In the genomic region with DNA sequence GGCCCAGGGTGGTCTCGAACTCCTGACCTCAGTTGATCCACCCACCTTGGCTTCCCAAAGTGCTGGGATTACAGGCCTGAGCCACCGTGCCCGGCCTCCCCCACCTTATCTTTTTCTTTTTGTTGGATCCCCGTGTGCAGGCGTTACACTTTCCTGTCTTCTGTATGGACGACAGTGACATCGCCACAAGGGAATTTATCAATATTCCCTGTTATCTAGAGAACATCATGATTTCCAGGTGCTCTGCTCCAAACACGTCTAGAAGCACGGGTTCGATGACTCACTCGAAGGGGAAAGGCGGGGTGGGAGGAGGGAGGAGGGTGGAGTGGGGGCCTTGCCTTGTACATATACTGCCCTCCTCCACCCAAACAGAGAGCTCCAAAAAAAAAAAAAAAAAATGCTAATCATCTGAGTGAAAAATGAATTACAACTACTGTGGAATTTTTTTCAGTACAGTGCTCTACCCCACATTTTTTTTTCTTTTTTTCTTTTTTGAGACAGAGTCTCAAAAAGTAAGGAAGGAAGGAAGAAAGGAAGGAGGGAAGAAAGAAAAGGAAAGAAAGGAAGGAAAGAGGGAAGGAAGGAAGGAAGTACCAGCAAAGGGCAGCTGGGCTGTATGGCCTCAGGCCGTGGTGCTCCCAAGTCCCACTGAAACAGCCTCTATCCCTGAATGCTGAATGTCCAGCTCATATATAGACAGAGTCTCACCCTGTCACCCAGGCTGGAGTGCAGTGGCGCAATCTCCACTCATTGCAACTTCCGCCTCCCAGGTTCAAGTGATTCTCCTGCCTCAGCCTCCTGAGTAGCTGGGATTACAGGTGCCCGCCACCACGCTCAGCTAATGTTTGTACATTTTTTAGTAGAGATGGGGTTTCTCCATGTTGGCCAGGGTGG, we compare ENCODE assay signal across 1 cellular context.
A peak's percentile ranks its signal among the peaks of the same experiment; 100 is the strongest.
TF ChIP-seq lines count a peak whose summit lies in the region.

No MANE protein-coding gene starts in this region.

TF ChIP-seq in HCT116, 20 proteins besides CTCF, POLR2A, EP300 and RAD21 (continued from another document):
- TF ChIP-seq, protein P1, sequence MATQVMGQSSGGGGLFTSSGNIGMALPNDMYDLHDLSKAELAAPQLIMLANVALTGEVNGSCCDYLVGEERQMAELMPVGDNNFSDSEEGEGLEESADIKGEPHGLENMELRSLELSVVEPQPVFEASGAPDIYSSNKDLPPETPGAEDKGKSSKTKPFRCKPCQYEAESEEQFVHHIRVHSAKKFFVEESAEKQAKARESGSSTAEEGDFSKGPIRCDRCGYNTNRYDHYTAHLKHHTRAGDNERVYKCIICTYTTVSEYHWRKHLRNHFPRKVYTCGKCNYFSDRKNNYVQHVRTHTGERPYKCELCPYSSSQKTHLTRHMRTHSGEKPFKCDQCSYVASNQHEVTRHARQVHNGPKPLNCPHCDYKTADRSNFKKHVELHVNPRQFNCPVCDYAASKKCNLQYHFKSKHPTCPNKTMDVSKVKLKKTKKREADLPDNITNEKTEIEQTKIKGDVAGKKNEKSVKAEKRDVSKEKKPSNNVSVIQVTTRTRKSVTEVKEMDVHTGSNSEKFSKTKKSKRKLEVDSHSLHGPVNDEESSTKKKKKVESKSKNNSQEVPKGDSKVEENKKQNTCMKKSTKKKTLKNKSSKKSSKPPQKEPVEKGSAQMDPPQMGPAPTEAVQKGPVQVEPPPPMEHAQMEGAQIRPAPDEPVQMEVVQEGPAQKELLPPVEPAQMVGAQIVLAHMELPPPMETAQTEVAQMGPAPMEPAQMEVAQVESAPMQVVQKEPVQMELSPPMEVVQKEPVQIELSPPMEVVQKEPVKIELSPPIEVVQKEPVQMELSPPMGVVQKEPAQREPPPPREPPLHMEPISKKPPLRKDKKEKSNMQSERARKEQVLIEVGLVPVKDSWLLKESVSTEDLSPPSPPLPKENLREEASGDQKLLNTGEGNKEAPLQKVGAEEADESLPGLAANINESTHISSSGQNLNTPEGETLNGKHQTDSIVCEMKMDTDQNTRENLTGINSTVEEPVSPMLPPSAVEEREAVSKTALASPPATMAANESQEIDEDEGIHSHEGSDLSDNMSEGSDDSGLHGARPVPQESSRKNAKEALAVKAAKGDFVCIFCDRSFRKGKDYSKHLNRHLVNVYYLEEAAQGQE (IDR thresholded peaks at IDR 0.05; ENCODE audit: low read depth) = no peak
- TF ChIP-seq EGR1 (IDR thresholded peaks at IDR 0.05; ENCODE audit: low read depth) (no peak), CBX3 (IDR thresholded peaks at IDR 0.05; ENCODE audit: low read depth) (no peak), ZNF274 (IDR thresholded peaks at IDR 0.05; ENCODE audit: low read depth, low read length) (no peak), JUND (IDR thresholded peaks at IDR 0.05) (peak; percentile 81), FOSL1 (IDR thresholded peaks at IDR 0.05; ENCODE audit: low read depth) (peak; percentile 79), ZFX (IDR thresholded peaks at IDR 0.05) (no peak), YY1 (IDR thresholded peaks at IDR 0.05; ENCODE audit: extremely low read depth, insufficient replicate concordance, low read depth, low read length) (no peak), SIN3A (IDR thresholded peaks at IDR 0.05; ENCODE audit: low read depth) (no peak), EZH2phosphoT487 (IDR thresholded peaks at IDR 0.05; ENCODE audit: borderline replicate concordance) (no peak), SRF (IDR thresholded peaks at IDR 0.05; ENCODE audit: low read depth) (no peak), CEBPB (IDR thresholded peaks at IDR 0.05; ENCODE audit: low read depth) (0 out of 2 replicates have a peak, but pooled peaks have one; percentile 9), POLR2AphosphoS5 (IDR thresholded peaks at IDR 0.05; ENCODE audit: low read depth, low read length) (no peak), TCF7L2 (IDR thresholded peaks at IDR 0.05; ENCODE audit: borderline replicate concordance, extremely low read depth, insufficient read depth, insufficient read length) (no peak), SP1 (IDR thresholded peaks at IDR 0.05; ENCODE audit: low read depth) (peak; percentile 49; the same call in 1 of the 2 replicates), ELF1 (IDR thresholded peaks at IDR 0.05; ENCODE audit: borderline replicate concordance, low read depth) (no peak)
- TF ChIP-seq, protein P2, sequence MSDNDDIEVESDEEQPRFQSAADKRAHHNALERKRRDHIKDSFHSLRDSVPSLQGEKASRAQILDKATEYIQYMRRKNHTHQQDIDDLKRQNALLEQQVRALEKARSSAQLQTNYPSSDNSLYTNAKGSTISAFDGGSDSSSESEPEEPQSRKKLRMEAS (IDR thresholded peaks at IDR 0.05) = peak; percentile 42; the same call in 1 of the 2 replicates
- TF ChIP-seq, protein P3, sequence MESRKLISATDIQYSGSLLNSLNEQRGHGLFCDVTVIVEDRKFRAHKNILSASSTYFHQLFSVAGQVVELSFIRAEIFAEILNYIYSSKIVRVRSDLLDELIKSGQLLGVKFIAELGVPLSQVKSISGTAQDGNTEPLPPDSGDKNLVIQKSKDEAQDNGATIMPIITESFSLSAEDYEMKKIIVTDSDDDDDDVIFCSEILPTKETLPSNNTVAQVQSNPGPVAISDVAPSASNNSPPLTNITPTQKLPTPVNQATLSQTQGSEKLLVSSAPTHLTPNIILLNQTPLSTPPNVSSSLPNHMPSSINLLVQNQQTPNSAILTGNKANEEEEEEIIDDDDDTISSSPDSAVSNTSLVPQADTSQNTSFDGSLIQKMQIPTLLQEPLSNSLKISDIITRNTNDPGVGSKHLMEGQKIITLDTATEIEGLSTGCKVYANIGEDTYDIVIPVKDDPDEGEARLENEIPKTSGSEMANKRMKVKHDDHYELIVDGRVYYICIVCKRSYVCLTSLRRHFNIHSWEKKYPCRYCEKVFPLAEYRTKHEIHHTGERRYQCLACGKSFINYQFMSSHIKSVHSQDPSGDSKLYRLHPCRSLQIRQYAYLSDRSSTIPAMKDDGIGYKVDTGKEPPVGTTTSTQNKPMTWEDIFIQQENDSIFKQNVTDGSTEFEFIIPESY (IDR thresholded peaks at IDR 0.05; ENCODE audit: extremely low read depth, insufficient replicate concordance, low read length) = no peak
- TF ChIP-seq, protein P4, sequence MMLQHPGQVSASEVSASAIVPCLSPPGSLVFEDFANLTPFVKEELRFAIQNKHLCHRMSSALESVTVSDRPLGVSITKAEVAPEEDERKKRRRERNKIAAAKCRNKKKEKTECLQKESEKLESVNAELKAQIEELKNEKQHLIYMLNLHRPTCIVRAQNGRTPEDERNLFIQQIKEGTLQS (IDR thresholded peaks at IDR 0.05) = no peak
